In the genomic region with DNA sequence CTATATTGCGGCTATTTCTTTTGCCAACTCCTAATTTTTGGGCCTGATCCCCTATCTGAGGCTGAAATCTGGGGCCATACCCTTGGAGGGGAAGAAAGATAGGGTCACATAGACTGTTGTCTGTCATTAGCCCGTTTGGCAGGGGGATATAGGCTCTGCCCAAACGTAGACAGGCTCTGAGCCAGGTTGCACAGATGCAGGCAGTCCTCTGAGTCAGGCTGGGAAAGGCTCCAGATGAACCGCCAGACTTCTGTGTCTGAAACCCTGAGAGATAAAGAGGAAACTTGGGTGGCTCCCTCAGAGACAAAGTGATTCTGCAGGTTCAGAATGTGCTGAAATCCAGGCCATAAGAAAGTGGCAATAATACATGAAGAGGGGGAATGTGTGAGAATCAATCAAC, we compare ENCODE assay signal across 9 cellular contexts. TPM values are rescaled to one million over a fixed set of nuclear protein-coding genes. Genes with fewer than 3 reads are reported as not detected.
DNase-seq lines count a peak whose midpoint lies in the region; ATAC-seq, FAIRE-seq and TF ChIP-seq lines count a peak whose summit lies in the region.
"Had no signal": no experiment of that assay in that cellular context is flagged by ENCODE, and none has a peak within 500 bp of the region (broad histone marks: within the 10 kb centered on the region; RNA-seq: fewer than 3 reads in every experiment).

No MANE protein-coding gene starts in this region.

- POLR2A ChIA-PET in endothelial cell of umbilical vein (lab: Charles Lee) = no interaction called here

- peak overlapping the region in 4 of 11 experiments; percentile 14 to 53 (median 44); a peak in 8 of 22 replicates for H3K9ac ChIP-seq in BLaER1 treated with 17β-estradiol and CSF1 and Interleukin-3, amounts not matched to agents 10 nM and 100 nM
- no peak overlapping the region for H3K9ac ChIP-seq in endothelial cell of umbilical vein (replicated peaks; ENCODE audit: extremely low read depth, insufficient read depth, low read length)

- H3K36me3 ChIP-seq in BLaER1 treated with 17β-estradiol and CSF1 and Interleukin-3, amounts not matched to agents 10 nM and 100 nM = peaks cover 0 to 4% (median 0%) of the 10 kb centered on the region in 11 experiments; a peak in 4 of 22 replicates
- no peaks in the 10 kb centered on the region for H3K36me3 ChIP-seq in endothelial cell of umbilical vein (ENCODE audit: control insufficient read depth in 2 of 2, extremely low read depth in 1 of 2, insufficient read depth in 2 of 2, low read length in 2 of 2)
- H3K36me3 ChIP-seq: left lung had no signal

- no peak for TF ChIP-seq POLR2A in endothelial cell of umbilical vein (IDR thresholded peaks at IDR 0.05; ENCODE audit: low read depth, low read length)

- no peaks in the 10 kb centered on the region for H3K9me3 ChIP-seq in BLaER1 treated with 17β-estradiol and CSF1 and Interleukin-3, amounts not matched to agents 10 nM and 100 nM (replicated peaks in 1 of 11)
- no peaks in the 10 kb centered on the region for H3K9me3 ChIP-seq in endothelial cell of umbilical vein (replicated peaks; ENCODE audit: control insufficient read depth, insufficient read depth, low read length)
- H3K9me3 ChIP-seq: left lung had no signal

- peaks cover 58 to 74% (median 62%) of the 10 kb centered on the region in 10 experiments for H3K4me1 ChIP-seq in BLaER1 treated with 17β-estradiol and CSF1 and Interleukin-3, amounts not matched to agents 10 nM and 100 nM
- H3K4me1 ChIP-seq in endothelial cell of umbilical vein (ENCODE audit: control insufficient read depth, extremely low read depth, insufficient read depth, low read length) = peaks cover 21% of the 10 kb centered on the region

- ATAC-seq in HG02938 (IDR thresholded peaks at IDR 0.05; ENCODE audit: unreplicated experiment) = no peak
- ATAC-seq: left lung had no signal

- peaks cover 10% of the 10 kb centered on the region for H3K79me2 ChIP-seq in endothelial cell of umbilical vein (ENCODE audit: control insufficient read depth, insufficient read depth, low read length)

- no peak overlapping the region for H3K4me3 ChIP-seq in BLaER1 treated with 17β-estradiol and CSF1 and Interleukin-3, amounts not matched to agents 10 nM and 100 nM
- H3K4me3 ChIP-seq in endothelial cell of umbilical vein (replicated peaks in 1 of 3; ENCODE audit: insufficient read depth in 1 of 3, low read depth in 1 of 3, low read length in 3 of 3) = no peak overlapping the region
- H3K4me3 ChIP-seq: left lung had no signal

- intact Hi-C loops in endothelial cell of umbilical vein (cut with micrococcal nuclease) = no loop called here

- no peaks in the 10 kb centered on the region for H3K9me1 ChIP-seq in endothelial cell of umbilical vein (replicated peaks; ENCODE audit: control insufficient read depth, extremely low read depth, insufficient read depth, low read length)

- peak overlapping the region in 8 of 11 experiments; percentile 3 to 98 (median 52); a peak in 8 of 22 replicates for H3K27ac ChIP-seq in BLaER1 treated with 17β-estradiol and CSF1 and Interleukin-3, amounts not matched to agents 10 nM and 100 nM
- H3K27ac ChIP-seq in endothelial cell of umbilical vein (ENCODE audit: insufficient read depth, low read depth, low read length) = no peak overlapping the region

- no peaks in the 10 kb centered on the region for H3K27me3 ChIP-seq in BLaER1 treated with 17β-estradiol and CSF1 and Interleukin-3, amounts not matched to agents 10 nM and 100 nM
- no peaks in the 10 kb centered on the region for H3K27me3 ChIP-seq in endothelial cell of umbilical vein (ENCODE audit: control insufficient read depth in 2 of 2, insufficient read depth in 2 of 2, low read length in 2 of 2)
- H3K27me3 ChIP-seq: left lung had no signal

- no peak overlapping the region for H2AFZ ChIP-seq in endothelial cell of umbilical vein (ENCODE audit: low read depth, low read length)

- H3K4me2 ChIP-seq in BLaER1 treated with 17β-estradiol and CSF1 and Interleukin-3, amounts not matched to agents 10 nM and 100 nM = peak overlapping the region; percentile 11 to 92 (median 78); a peak in 18 of 22 replicates
- H3K4me2 ChIP-seq in endothelial cell of umbilical vein (ENCODE audit: insufficient read depth, low read length) = no peak overlapping the region

- BruUV-seq in endothelial cell of umbilical vein (replicated peaks; lab: Mats Ljungman, UMichigan) = no TSS peak

- no peak for TF ChIP-seq CTCF in endothelial cell of umbilical vein (IDR thresholded peaks at IDR 0.05; ENCODE audit: extremely low read depth in 1 of 2, insufficient read depth in 1 of 2, low read depth in 1 of 2, low read length in 2 of 2)

- CTCF ChIA-PET in endothelial cell of umbilical vein (lab: Charles Lee) = no interaction called here

- dilution Hi-C loops in endothelial cell of umbilical vein (cut with MboI; ENCODE audit: extremely low pct_ligation_motif_present, low sequenced_read_pairs) = no loop called here

- peak; percentile 91 to 94 for DNase-seq in NCI-H446 (lab: John Stamatoyannopoulos, UW)
- peak; percentile 37 for DNase-seq in endothelial cell of umbilical vein (ENCODE audit: low read depth, low spot score)
- DNase-seq in occipital lobe (lab: John Stamatoyannopoulos, UW) = peak; percentile 67
- DNase-seq in GOT3 (lab: John Stamatoyannopoulos, UW) = no peak
- no peak for DNase-seq in stimulated activated CD4-positive, alpha-beta T cell treated with anti-CD3 and anti-CD28 coated beads, Interleukin-2, amount 100 ng/mL, for 24 hours
- no peak for DNase-seq in NCI-H345 treated with DMSO at 0.1 percent for 48 hours (lab: John Stamatoyannopoulos, UW; ENCODE audit: unreplicated experiment)

- peaks cover 0 to 6% (median 3%) of the 10 kb centered on the region in 11 experiments; a peak in 10 of 22 replicates for H4K20me1 ChIP-seq in BLaER1 treated with 17β-estradiol and CSF1 and Interleukin-3, amounts not matched to agents 10 nM and 100 nM
- no peaks in the 10 kb centered on the region for H4K20me1 ChIP-seq in endothelial cell of umbilical vein (replicated peaks; ENCODE audit: control insufficient read depth, extremely low read depth, insufficient read depth, low read length)

- FAIRE-seq in endothelial cell of umbilical vein (lab: Jason Lieb, UNC) = no peak

TF ChIP-seq in endothelial cell of umbilical vein, 7 proteins besides CTCF, POLR2A, EP300 and RAD21:
- TF ChIP-seq GATA2 (IDR thresholded peaks at IDR 0.05; ENCODE audit: insufficient read depth, insufficient read length, low read depth, low read length) (peak; percentile 46), FOS (IDR thresholded peaks at IDR 0.05; ENCODE audit: borderline replicate concordance, insufficient read depth, low read length) (no peak)

RNA-seq across cellular contexts. Expression of gene CAP1, which starts 4.0 kb away (rescaled TPM):
- total RNA-seq in endothelial cell of umbilical vein (415 and 427 TPM in 2 replicates), occipital lobe (126 TPM)
- 187 and 191 TPM in 2 replicates for polyA plus RNA-seq in endothelial cell of umbilical vein
- 229 and 245 TPM in 2 replicates for polyA plus RNA-seq in endothelial cell of umbilical vein (2011; cell fraction: cytosol; rRNA removed)
- 169 and 215 TPM in 2 replicates for polyA plus RNA-seq in endothelial cell of umbilical vein (2011; cell fraction: nucleus; rRNA removed)
- polyA plus RNA-seq in endothelial cell of umbilical vein (2012) = 240 and 383 TPM in 2 replicates
- 260 and 283 TPM in 2 replicates for polyA minus RNA-seq in endothelial cell of umbilical vein
- polyA minus RNA-seq in endothelial cell of umbilical vein (2011; cell fraction: cytosol; rRNA and poly(A)+ RNA removed) = 65.5 TPM
- polyA minus RNA-seq in endothelial cell of umbilical vein (2011; cell fraction: nucleus; rRNA and poly(A)+ RNA removed) = 82.5 and 108 TPM in 2 replicates

Comparison
In these comparisons a context has a peak if more than half of its experiments do, and no peak if none do; other contexts are left out.
1. DNase-seq: peak in NCI-H446 (2 of 2), endothelial cell of umbilical vein (single experiment) and occipital lobe (single experiment); none in GOT3 (single experiment), stimulated activated CD4-positive, alpha-beta T cell treated with anti-CD3 and anti-CD28 coated beads, Interleukin-2, amount 100 ng/mL, for 24 hours (0 of 2) and NCI-H345 treated with DMSO at 0.1 percent for 48 hours (single experiment).